In the genomic region with DNA sequence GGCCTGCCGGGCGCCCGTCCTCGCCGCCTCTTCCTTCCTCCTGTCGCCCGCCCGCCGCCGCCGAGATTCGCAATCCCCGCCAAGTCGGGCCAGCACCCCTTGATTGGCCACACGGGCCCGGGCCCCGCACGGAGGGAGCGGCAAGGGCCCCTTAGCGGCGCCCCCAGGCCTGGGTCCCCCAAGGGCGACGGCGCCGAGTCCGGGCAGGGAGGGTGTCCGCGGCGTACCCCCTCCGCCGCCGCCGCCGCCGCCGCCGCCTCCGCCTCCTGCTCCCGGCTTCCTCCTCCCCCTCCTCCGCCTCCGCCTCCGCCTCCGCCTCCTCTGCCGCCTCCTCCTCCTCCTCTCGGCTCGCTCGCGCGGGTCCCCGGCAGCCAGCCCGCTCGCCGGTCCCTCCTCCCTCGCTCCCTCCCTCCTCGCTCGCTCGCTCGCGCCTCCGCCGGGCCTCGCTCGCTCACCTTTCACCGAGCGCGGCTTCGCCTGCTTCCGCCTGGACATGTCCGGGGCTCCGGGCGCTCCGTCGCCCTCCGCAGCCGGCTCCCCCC, we compare ENCODE assay signal across 8 cellular contexts. TPM values are rescaled to one million over a fixed set of nuclear protein-coding genes. Genes with fewer than 3 reads are reported as not detected.
A peak's percentile ranks its signal among the peaks of the same experiment; 100 is the strongest.
DNase-seq lines count a peak whose midpoint lies in the region; ATAC-seq, FAIRE-seq and TF ChIP-seq lines count a peak whose summit lies in the region.

No MANE protein-coding gene starts in this region.

- TF ChIP-seq CTCF in endothelial cell of umbilical vein (IDR thresholded peaks at IDR 0.05; ENCODE audit: extremely low read depth in 1 of 2, insufficient read depth in 1 of 2, low read depth in 1 of 2, low read length in 2 of 2) = no peak

- intact Hi-C loops in endothelial cell of umbilical vein (cut with micrococcal nuclease) = loop anchor here (1.0 to 5.0 kb wide), 5 partner anchors 67 to 413 kb away; no protein-coding TSS in a partner anchor

- POLR2A ChIA-PET in endothelial cell of umbilical vein (lab: Charles Lee) = no interaction called here

- H3K27ac Mint-ChIP-seq in stimulated activated effector memory CD8-positive, alpha-beta T cell treated with anti-CD3 and anti-CD28 coated beads, Interleukin-12 subunit alpha, Interleukin-12 subunit beta, amount 100 ng/mL, for 72 hours = no peak overlapping the region

- H3K4ac ChIP-seq in mesendoderm (ENCODE audit: low read depth, low read length) = peak overlapping the region; percentile 99

- peaks cover 10% of the 10 kb centered on the region for H3K79me1 ChIP-seq in mesendoderm (ENCODE audit: low read length)

- H2BK15ac ChIP-seq in mesendoderm (replicated peaks; ENCODE audit: low read depth) = no peak overlapping the region

- peak overlapping the region; percentile 100 for H3K18ac ChIP-seq in mesendoderm (ENCODE audit: low read length)

- no peaks in the 10 kb centered on the region for H3K9me3 ChIP-seq in endothelial cell of umbilical vein (replicated peaks; ENCODE audit: control insufficient read depth, insufficient read depth, low read length)

- peak overlapping the region; percentile 45 for H2BK5ac ChIP-seq in mesendoderm (ENCODE audit: low read length)

- no peak overlapping the region for H4K5ac ChIP-seq in mesendoderm (ENCODE audit: low read length)

- H3K4me3 ChIP-seq in endothelial cell of umbilical vein (replicated peaks in 1 of 3; ENCODE audit: insufficient read depth in 1 of 3, low read depth in 1 of 3, low read length in 3 of 3) = peak overlapping the region; percentile 48 to 92 (median 49)
- H3K4me3 ChIP-seq in mesendoderm (ENCODE audit: low read length) = peak overlapping the region; percentile 60

- H3K9me3 Mint-ChIP-seq in stimulated activated effector memory CD8-positive, alpha-beta T cell treated with anti-CD3 and anti-CD28 coated beads, Interleukin-12 subunit alpha, Interleukin-12 subunit beta, amount 100 ng/mL, for 72 hours = no peaks in the 10 kb centered on the region

- H2AK5ac ChIP-seq in mesendoderm (ENCODE audit: low read length) = no peak overlapping the region

- TF ChIP-seq POLR2A in endothelial cell of umbilical vein (IDR thresholded peaks at IDR 0.05; ENCODE audit: low read depth, low read length) = peak; percentile 73

- peak; percentile 35 for DNase-seq in NCI-H1694 treated with DMSO at 0.1 percent for 48 hours (lab: John Stamatoyannopoulos, UW)
- no peak for DNase-seq in NCI-H1694 (lab: John Stamatoyannopoulos, UW)
- peak; percentile 17 for DNase-seq in NCI-H748 treated with DMSO at 0.1 percent for 48 hours (lab: John Stamatoyannopoulos, UW)
- DNase-seq in activated CD8-positive, alpha-beta memory T cell treated with anti-CD3 and anti-CD28 coated beads, Interleukin-2, amount 50 U/mL, for 4 hours = peak; percentile 61
- DNase-seq in endothelial cell of umbilical vein (ENCODE audit: low read depth, low spot score) = peak; percentile 73
- peak; percentile 91 for DNase-seq in mesendoderm
- peak; percentile 21 to 65 for DNase-seq in stimulated activated effector memory CD8-positive, alpha-beta T cell treated with anti-CD3 and anti-CD28 coated beads, Interleukin-12 subunit alpha, Interleukin-12 subunit beta, amount 100 ng/mL, for 72 hours (ENCODE audit: low spot score in 2 of 2)

- H4K20me1 ChIP-seq in endothelial cell of umbilical vein (replicated peaks; ENCODE audit: control insufficient read depth, extremely low read depth, insufficient read depth, low read length) = no peaks in the 10 kb centered on the region

- H3K9me1 ChIP-seq in endothelial cell of umbilical vein (replicated peaks; ENCODE audit: control insufficient read depth, extremely low read depth, insufficient read depth, low read length) = no peaks in the 10 kb centered on the region

- H3K36me3 ChIP-seq in endothelial cell of umbilical vein (ENCODE audit: control insufficient read depth in 2 of 2, extremely low read depth in 1 of 2, insufficient read depth in 2 of 2, low read length in 2 of 2) (no peaks in the 10 kb centered on the region), mesendoderm (ENCODE audit: control insufficient read depth, insufficient read depth, low read length) (no peaks in the 10 kb centered on the region)

- H3K9ac ChIP-seq in endothelial cell of umbilical vein (replicated peaks; ENCODE audit: extremely low read depth, insufficient read depth, low read length) = peak overlapping the region; percentile 58
- H3K9ac ChIP-seq in mesendoderm (ENCODE audit: low read length) = peak overlapping the region; percentile 91

- H4K8ac ChIP-seq in mesendoderm (ENCODE audit: low read depth, low read length) = peak overlapping the region; percentile 91

- peaks cover 6% of the 10 kb centered on the region for H3K36me3 Mint-ChIP-seq in stimulated activated effector memory CD8-positive, alpha-beta T cell treated with anti-CD3 and anti-CD28 coated beads, Interleukin-12 subunit alpha, Interleukin-12 subunit beta, amount 100 ng/mL, for 72 hours

- peak overlapping the region; percentile 19 for H3K27ac ChIP-seq in endothelial cell of umbilical vein (ENCODE audit: insufficient read depth, low read depth, low read length)
- peak overlapping the region; percentile 98 for H3K27ac ChIP-seq in mesendoderm (ENCODE audit: low read depth, low read length)

- CTCF ChIA-PET in endothelial cell of umbilical vein (lab: Charles Lee) = interaction anchor here (1.1 to 3.7 kb wide), 2 partner anchors 185 to 262 kb away, joined by 3 to 12 read pairs; no protein-coding TSS in a partner anchor

- H3K79me2 ChIP-seq in endothelial cell of umbilical vein (ENCODE audit: control insufficient read depth, insufficient read depth, low read length) (no peaks in the 10 kb centered on the region), mesendoderm (ENCODE audit: control insufficient read depth, insufficient read depth, low read length) (peaks cover 44% of the 10 kb centered on the region)

- WGBS in mesendoderm (ENCODE audit: extremely low coverage, insufficient coverage, low lambda C conversion rate) = no CpG with 5 or more reads among the region's 75 CpGs

- H3K4me1 ChIP-seq in endothelial cell of umbilical vein (ENCODE audit: control insufficient read depth, extremely low read depth, insufficient read depth, low read length) (peaks cover 31% of the 10 kb centered on the region), mesendoderm (ENCODE audit: control insufficient read depth, low read depth, low read length) (peaks cover 20% of the 10 kb centered on the region)

- H3K4me3 Mint-ChIP-seq in stimulated activated effector memory CD8-positive, alpha-beta T cell treated with anti-CD3 and anti-CD28 coated beads, Interleukin-12 subunit alpha, Interleukin-12 subunit beta, amount 100 ng/mL, for 72 hours = peak overlapping the region; percentile 69

- no peak overlapping the region for H3K23ac ChIP-seq in mesendoderm (ENCODE audit: low read length)

- BruUV-seq in endothelial cell of umbilical vein (replicated peaks; lab: Mats Ljungman, UMichigan) = no TSS peak

- H3K4me2 ChIP-seq in endothelial cell of umbilical vein (ENCODE audit: insufficient read depth, low read length) (peak overlapping the region; percentile 67), mesendoderm (ENCODE audit: low read length) (no peak overlapping the region)

- peak overlapping the region; percentile 81 for H2AFZ ChIP-seq in endothelial cell of umbilical vein (ENCODE audit: low read depth, low read length)

- peak overlapping the region; percentile 79 for H2BK120ac ChIP-seq in mesendoderm (ENCODE audit: low read depth, low read length)

- peak; percentile 67 for ATAC-seq in HG03097 (IDR thresholded peaks at IDR 0.05; ENCODE audit: low FRiP score, unreplicated experiment)
- ATAC-seq in stimulated activated effector memory CD8-positive, alpha-beta T cell treated with anti-CD3 and anti-CD28 coated beads, Interleukin-12 subunit alpha, Interleukin-12 subunit beta, amount 100 ng/mL, for 72 hours = peak; percentile 56

- dilution Hi-C loops in endothelial cell of umbilical vein (cut with MboI; ENCODE audit: extremely low pct_ligation_motif_present, low sequenced_read_pairs) = no loop called here

- peak; percentile 21 for FAIRE-seq in endothelial cell of umbilical vein (lab: Jason Lieb, UNC)

- H3K27me3 ChIP-seq in endothelial cell of umbilical vein (ENCODE audit: control insufficient read depth in 2 of 2, insufficient read depth in 2 of 2, low read length in 2 of 2) (peaks cover 34 to 54% of the 10 kb centered on the region in 2 experiments), mesendoderm (ENCODE audit: insufficient read depth, low read length, poor library complexity) (no peaks in the 10 kb centered on the region)

- H3K4me1 Mint-ChIP-seq in stimulated activated effector memory CD8-positive, alpha-beta T cell treated with anti-CD3 and anti-CD28 coated beads, Interleukin-12 subunit alpha, Interleukin-12 subunit beta, amount 100 ng/mL, for 72 hours = peaks cover 13% of the 10 kb centered on the region

- peak overlapping the region; percentile 91 for H3K56ac ChIP-seq in mesendoderm (ENCODE audit: low read length)

TF ChIP-seq in endothelial cell of umbilical vein, 7 proteins besides CTCF, POLR2A, EP300 and RAD21:
- TF ChIP-seq JUN (IDR thresholded peaks at IDR 0.05; ENCODE audit: borderline replicate concordance, insufficient read depth, insufficient read length, low read depth) (no peak), POLR2AphosphoS5 (IDR thresholded peaks at IDR 0.05; ENCODE audit: insufficient read depth, low read depth, low read length) (peak; percentile 83)

RNA-seq across cellular contexts. Expression of gene ZNF423, which starts 0.6 kb away (rescaled TPM):
- total RNA-seq in endothelial cell of umbilical vein = 3.2 and 8.1 TPM in 2 replicates
- 2.2 and 2.3 TPM in 2 replicates for polyA plus RNA-seq in endothelial cell of umbilical vein
- 2.8 and 3.1 TPM in 2 replicates for polyA plus RNA-seq in endothelial cell of umbilical vein (2011; cell fraction: cytosol; rRNA removed)
- polyA plus RNA-seq in endothelial cell of umbilical vein (2011; cell fraction: nucleus; rRNA removed) = 3.6 and 4.9 TPM in 2 replicates
- 3.7 and 7.0 TPM in 2 replicates for polyA plus RNA-seq in endothelial cell of umbilical vein (2012)
- polyA minus RNA-seq in endothelial cell of umbilical vein = 6.1 and 6.5 TPM in 2 replicates
- polyA minus RNA-seq in endothelial cell of umbilical vein (2011; cell fraction: cytosol; rRNA and poly(A)+ RNA removed) = not detected
- 5.2 and 7.6 TPM in 2 replicates for polyA minus RNA-seq in endothelial cell of umbilical vein (2011; cell fraction: nucleus; rRNA and poly(A)+ RNA removed)
- polyA plus RNA-seq in mesendoderm (2013, experiment 1 of 2) = 26.3 TPM
- 27.6 TPM for polyA plus RNA-seq in mesendoderm (2013, experiment 2 of 2)
